ENCODE assay signal across 9 cellular contexts in the genomic region with DNA sequence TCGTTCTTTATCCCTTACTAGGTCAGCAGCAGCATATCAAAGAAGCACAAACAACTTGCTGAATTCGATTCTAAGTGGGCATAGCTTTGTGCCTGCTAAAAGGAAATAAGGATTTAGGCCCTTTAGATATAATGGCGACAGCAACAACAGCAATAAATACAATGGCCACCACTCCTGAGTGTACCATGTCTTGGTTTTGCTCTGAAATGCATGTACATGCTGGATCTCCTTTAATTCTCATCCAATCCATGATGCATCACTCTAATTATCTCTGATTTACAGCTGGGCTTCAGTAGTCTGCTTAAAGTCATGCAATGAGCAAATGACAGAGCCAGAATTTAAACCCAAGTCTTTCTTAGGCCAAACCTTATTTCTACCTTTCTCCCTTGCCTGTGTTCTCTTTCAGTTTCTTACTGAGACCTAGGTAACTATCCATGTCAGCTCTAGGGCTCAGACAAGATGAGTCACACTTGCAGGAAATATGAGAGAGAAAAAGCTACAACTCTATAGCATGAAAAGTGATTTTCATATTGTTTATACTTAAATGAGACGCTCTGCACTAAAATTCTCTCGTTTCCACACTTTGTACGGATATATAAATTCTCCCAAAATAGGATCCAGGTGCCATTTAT.
DNase-seq lines count a peak whose midpoint lies in the region; ATAC-seq lines count a peak whose summit lies in the region.
"Had no signal": no experiment of that assay in that cellular context is flagged by ENCODE, and none has a peak within 500 bp of the region (broad histone marks: within the 10 kb centered on the region; RNA-seq: fewer than 3 reads in every experiment).

No MANE protein-coding gene starts in this region.

- DNase-seq in GM19240 (ENCODE audit: insufficient read length, low spot score) (peak; percentile 5), brain pericyte (ENCODE audit: low read depth, low spot score) (peak; percentile 8), putamen (ENCODE audit: low spot score) (peak; percentile 1), MV-4-11 (lab: John Stamatoyannopoulos, UW) (no peak), COLO668 (lab: John Stamatoyannopoulos, UW; ENCODE audit: unreplicated experiment) (no peak), NCI-H1436 (lab: John Stamatoyannopoulos, UW) (no peak)
- DNase-seq: effector CD8-positive, alpha-beta T cell; SIG-M5 had no signal

- peak; percentile 53 for ATAC-seq in HG03520 (IDR thresholded peaks at IDR 0.05; ENCODE audit: unreplicated experiment)

Comparison
In these comparisons a context has a peak if more than half of its experiments do, and no peak if none do; other contexts are left out.
1. DNase-seq: peak in GM19240 (single experiment), brain pericyte (single experiment) and putamen (single experiment); none in MV-4-11 (single experiment), COLO668 (single experiment) and NCI-H1436 (single experiment).